Comparison of ENCODE assay signal across 8 cellular contexts in genomic region chr15:75451202-75451673, GRCh38. TPM values are rescaled to one million over a fixed set of nuclear protein-coding genes. Genes with fewer than 3 reads are reported as not detected.
DNase-seq lines count a peak whose midpoint lies in the region; ATAC-seq and TF ChIP-seq lines count a peak whose summit lies in the region.

No MANE protein-coding gene starts in this region.

- no peak overlapping the region for H2AFZ ChIP-seq in OCI-LY1 (ENCODE audit: low read length)
- peak overlapping the region; percentile 87 for H2AFZ ChIP-seq in neuronal stem cell (ENCODE audit: low read length)

- no peaks in the 10 kb centered on the region for H3K27me3 ChIP-seq in CD4-positive, alpha-beta T cell (ENCODE audit: control insufficient read depth, insufficient read depth, low read length)
- H3K27me3 ChIP-seq in OCI-LY1 (ENCODE audit: insufficient read depth, low read length) (no peaks in the 10 kb centered on the region), neuronal stem cell (ENCODE audit: control insufficient read depth in 3 of 3, insufficient read depth in 3 of 3, low read depth in 1 of 3, low read length in 3 of 3) (peaks cover 0 to 1% (median 0%) of the 10 kb centered on the region in 3 experiments)

- H3K4me3 Mint-ChIP-seq in CD4-positive, alpha-beta T cell: peak overlapping the region; percentile 98
- peak overlapping the region; percentile 83 for H3K4me3 Mint-ChIP-seq in endothelial cell (ENCODE audit: unreplicated experiment)

- H3K9me2 ChIP-seq in OCI-LY1 (ENCODE audit: low read depth, low read length): no peaks in the 10 kb centered on the region

- peak overlapping the region; percentile 87 for H3K9ac ChIP-seq in OCI-LY1 (ENCODE audit: low read length)
- peak overlapping the region; percentile 100 for H3K9ac ChIP-seq in neuronal stem cell (ENCODE audit: low read depth, low read length, poor library complexity)

- H3K14ac ChIP-seq in neuronal stem cell (ENCODE audit: low read length): peak overlapping the region; percentile 97

- POLR2A ChIA-PET in CD4-positive, alpha-beta T cell (lab: Charles Lee): interaction anchor here (0.8 to 7.4 kb wide), 33 partner anchors 9 to 1048 kb away, joined by 3 to 294 read pairs (median 6); partner anchors contain the start of genes ARID3B, C15orf39, CLK3 and COX5A

- peak overlapping the region; percentile 97 for H2BK120ac ChIP-seq in neuronal stem cell (ENCODE audit: low read depth, low read length)

- peaks cover 40% of the 10 kb centered on the region for H3K79me2 ChIP-seq in OCI-LY1 (ENCODE audit: insufficient read depth, low read length)

- H3K23ac ChIP-seq in neuronal stem cell (ENCODE audit: low read depth, low read length, poor library complexity): peak overlapping the region; percentile 92

- H4K20me1 ChIP-seq in OCI-LY1 (ENCODE audit: insufficient read depth, low read length): peaks cover 3% of the 10 kb centered on the region; the same call in 1 of the 2 replicates

- peak overlapping the region; percentile 96 for H3K27ac Mint-ChIP-seq in CD4-positive, alpha-beta T cell
- H3K27ac Mint-ChIP-seq in endothelial cell (ENCODE audit: unreplicated experiment): no peak overlapping the region

- WGBS in neuronal stem cell (ENCODE audit: extremely low coverage in 2 of 2, insufficient read length in 2 of 2, insufficient replicate concordance in 1 of 2), 2 donors: no CpG with 5 or more reads among the region's 45 CpGs

- no peaks in the 10 kb centered on the region for H3K9me3 Mint-ChIP-seq in CD4-positive, alpha-beta T cell
- no peaks in the 10 kb centered on the region for H3K9me3 Mint-ChIP-seq in endothelial cell (ENCODE audit: unreplicated experiment)

- intact Hi-C loops in CD4-positive, alpha-beta T cell (cut with DNase I, micrococcal nuclease): loop anchor here (2.0 to 10.0 kb wide), 9 partner anchors 84 to 1459 kb away; partner anchors contain the start of genes C15orf39 (in 2 of the 2), CLK3 (in 1 of the 2), IMP3 (in 1 of the 2) and MAN2C1 (in 1 of the 2)

- peak overlapping the region; percentile 58 for H4K8ac ChIP-seq in neuronal stem cell (ENCODE audit: low read depth, low read length)

- no peak for ATAC-seq in CD4-positive, alpha-beta T cell (ENCODE audit: poor library complexity)
- no peak for ATAC-seq in GM21447 (IDR thresholded peaks at IDR 0.05; ENCODE audit: unreplicated experiment)
- ATAC-seq in GM19452 (IDR thresholded peaks at IDR 0.05; ENCODE audit: unreplicated experiment): no peak
- ATAC-seq in GM19455 (IDR thresholded peaks at IDR 0.05; ENCODE audit: unreplicated experiment): no peak

- peaks cover 5% of the 10 kb centered on the region; the same call in 1 of the 2 replicates for H3F3A ChIP-seq in OCI-LY1 (ENCODE audit: insufficient read depth, low read length)

- TF ChIP-seq CTCF in CD4-positive, alpha-beta T cell (IDR thresholded peaks at IDR 0.05): no peak
- TF ChIP-seq CTCF in OCI-LY1 (IDR thresholded peaks at IDR 0.05; ENCODE audit: low read length) (no peak), endothelial cell (IDR thresholded peaks at IDR 0.05; ENCODE audit: unreplicated experiment) (no peak)

- H3K4me1 ChIP-seq in OCI-LY1 (ENCODE audit: insufficient read depth, low read length, severe bottlenecking) (peaks cover 45% of the 10 kb centered on the region), neuronal stem cell (ENCODE audit: control insufficient read depth in 2 of 2, insufficient read depth in 1 of 2, low read depth in 1 of 2, low read length in 2 of 2) (peaks cover 4 to 5% of the 10 kb centered on the region in 2 donors)

- H3K36me3 Mint-ChIP-seq in CD4-positive, alpha-beta T cell (ENCODE audit: low read depth): peaks cover 21% of the 10 kb centered on the region
- peaks cover under 1% of the 10 kb centered on the region for H3K36me3 Mint-ChIP-seq in endothelial cell (ENCODE audit: low read depth, unreplicated experiment)

- CTCF ChIA-PET in CD4-positive, alpha-beta T cell (lab: Charles Lee): interaction anchor here (1.9 to 3.9 kb wide), 2 partner anchors 83 to 128 kb away, joined by 6 to 26 read pairs; partner anchors contain the start of genes MAN2C1 and PTPN9

- peak overlapping the region; percentile 96 for H3K4ac ChIP-seq in neuronal stem cell (ENCODE audit: low read length)

- peak overlapping the region; percentile 59 for H3K4me2 ChIP-seq in OCI-LY1 (ENCODE audit: low read length)
- peak overlapping the region; percentile 15 for H3K4me2 ChIP-seq in neuronal stem cell (ENCODE audit: insufficient read depth, low read length, poor library complexity, severe bottlenecking)

- H2BK12ac ChIP-seq in neuronal stem cell (ENCODE audit: low read length): no peak overlapping the region

- H3K4me3 ChIP-seq in OCI-LY1 (ENCODE audit: low read depth, low read length, poor library complexity, severe bottlenecking) (peak overlapping the region; percentile 83), neuronal stem cell (ENCODE audit: low read length in 2 of 2) (peak overlapping the region; percentile 62 to 93)

- DNase-seq in CD4-positive, alpha-beta T cell: no peak
- DNase-seq in endothelial cell (ENCODE audit: low spot score) (no peak), neuronal stem cell (ENCODE audit: low spot score) (no peak), DMS114 treated with DMSO at 0.1 percent for 48 hours (lab: John Stamatoyannopoulos, UW; ENCODE audit: unreplicated experiment) (no peak)

- peak overlapping the region; percentile 100 for H3K18ac ChIP-seq in neuronal stem cell (ENCODE audit: low read length)

- H3K36me3 ChIP-seq in OCI-LY1 (ENCODE audit: insufficient read depth, low read length): peaks cover 8% of the 10 kb centered on the region; the same call in 1 of the 2 replicates
- peaks cover 1 to 18% of the 10 kb centered on the region in 2 donors for H3K36me3 ChIP-seq in neuronal stem cell (replicated peaks in 1 of 2; ENCODE audit: control insufficient read depth in 2 of 2, insufficient read depth in 2 of 2, low read length in 2 of 2)

- peak overlapping the region; percentile 98 for H2BK5ac ChIP-seq in neuronal stem cell (ENCODE audit: low read length)

- no peaks in the 10 kb centered on the region for H3K27me3 Mint-ChIP-seq in CD4-positive, alpha-beta T cell
- H3K27me3 Mint-ChIP-seq in endothelial cell (ENCODE audit: unreplicated experiment): peaks cover 14% of the 10 kb centered on the region

- peaks cover 64% of the 10 kb centered on the region for H3K4me1 Mint-ChIP-seq in CD4-positive, alpha-beta T cell (ENCODE audit: low read depth)
- H3K4me1 Mint-ChIP-seq in endothelial cell (ENCODE audit: unreplicated experiment): peaks cover 18% of the 10 kb centered on the region

- H3K27ac ChIP-seq in CD4-positive, alpha-beta T cell (ENCODE audit: low read depth, low read length): peak overlapping the region; percentile 98
- H3K27ac ChIP-seq in OCI-LY1 (ENCODE audit: low read depth, low read length, poor library complexity, severe bottlenecking) (peak overlapping the region; percentile 82), neuronal stem cell (replicated peaks; ENCODE audit: low read length) (peak overlapping the region; percentile 98)

- no peaks in the 10 kb centered on the region for H3K9me3 ChIP-seq in CD4-positive, alpha-beta T cell (ENCODE audit: control insufficient read depth, low read length)
- H3K9me3 ChIP-seq in OCI-LY1 (ENCODE audit: low read length) (no peaks in the 10 kb centered on the region), neuronal stem cell (replicated peaks in 1 of 2; ENCODE audit: control insufficient read depth in 2 of 2, insufficient read depth in 1 of 2, low read depth in 1 of 2, low read length in 2 of 2) (no peaks in the 10 kb centered on the region)

- peaks cover 12% of the 10 kb centered on the region for H3K79me1 ChIP-seq in neuronal stem cell (ENCODE audit: low read depth, low read length)

- H2AK5ac ChIP-seq in neuronal stem cell (ENCODE audit: low read depth, low read length): peak overlapping the region; percentile 93

- H4K91ac ChIP-seq in neuronal stem cell (ENCODE audit: low read depth, low read length, poor library complexity): no peak overlapping the region

- H2BK15ac ChIP-seq in neuronal stem cell (ENCODE audit: low read length): no peak overlapping the region

RNA-seq across cellular contexts. Expression of gene SIN3A, which starts 0.3 kb away (rescaled TPM):
- total RNA-seq in CD4-positive, alpha-beta T cell: 100 to 1,000 TPM; 136 to 141 TPM
- total RNA-seq in endothelial cell (ENCODE audit: unreplicated experiment): 67.3 TPM
- 42.9 TPM for polyA plus RNA-seq in neuronal stem cell (2013, experiment 1 of 2)
- polyA plus RNA-seq in neuronal stem cell (2013, experiment 2 of 2): 43.4 TPM
